ENCODE assay signal across 8 cellular contexts in genomic region chr19:14517446-14517839, GRCh38. TPM values are rescaled to one million over a fixed set of nuclear protein-coding genes. Genes with fewer than 3 reads are reported as not detected.
DNase-seq lines count a peak whose midpoint lies in the region; FAIRE-seq and TF ChIP-seq lines count a peak whose summit lies in the region.

No MANE protein-coding gene starts in this region.

- H3K27ac ChIP-seq in 22Rv1 (peak overlapping the region; percentile 92), GM23248 (peak overlapping the region; percentile 97), keratinocyte (ENCODE audit: control insufficient read depth, insufficient read depth, low read length) (peak overlapping the region; percentile 94), temporal lobe (ENCODE audit: low read depth, low read length) (peak overlapping the region; percentile 100)

- peaks cover 42% of the 10 kb centered on the region for H3F3A ChIP-seq in GM23248 (ENCODE audit: insufficient read depth)

- H3K9me3 ChIP-seq in GM23248 (ENCODE audit: low read depth) (no peaks in the 10 kb centered on the region), adipocyte (ENCODE audit: control insufficient read depth, low read length) (no peaks in the 10 kb centered on the region), keratinocyte (ENCODE audit: control insufficient read depth, low read depth, low read length) (no peaks in the 10 kb centered on the region)

- no peak overlapping the region for H2AFZ ChIP-seq in GM23248
- no peak overlapping the region for H2AFZ ChIP-seq in keratinocyte (ENCODE audit: control insufficient read depth, low read length)

- 1 to 2% methylated on average over 13 of the region's 32 CpGs for WGBS in GM23248 (ENCODE audit: low coverage in 1 of 2, low lambda C conversion rate in 2 of 2, missing lambda C conversion rate in 2 of 2), 2 experiments

- peak overlapping the region; percentile 97 for H3K4me3 ChIP-seq in GM23248
- peak overlapping the region; percentile 84 for H3K4me3 ChIP-seq in adipocyte (ENCODE audit: low read length)
- H3K4me3 ChIP-seq in keratinocyte (ENCODE audit: control insufficient read depth in 2 of 3, extremely low read depth in 1 of 3, insufficient read depth in 2 of 3, low read depth in 1 of 3, low read length in 3 of 3), result peak overlapping the region; percentile 83 to 99 (median 90)

- H3K4me2 ChIP-seq in GM23248 (ENCODE audit: unreplicated experiment) (peak overlapping the region; percentile 94), keratinocyte (ENCODE audit: control insufficient read depth, extremely low read depth, insufficient read depth, low read depth, low read length) (peak overlapping the region; percentile 94)

- FAIRE-seq in keratinocyte (lab: Jason Lieb, UNC) (no peak), GM19239 (lab: Jason Lieb, UNC) (no peak)

- H3K36me3 ChIP-seq in GM23248 (ENCODE audit: low read depth) (peaks cover 24% of the 10 kb centered on the region), adipocyte (ENCODE audit: control insufficient read depth, insufficient read depth, low read length, severe bottlenecking) (peaks cover 30% of the 10 kb centered on the region), keratinocyte (ENCODE audit: control insufficient read depth in 2 of 2, extremely low read depth in 1 of 2, insufficient read depth in 2 of 2, low read length in 2 of 2) (peaks cover 24 to 35% of the 10 kb centered on the region in 2 experiments)

- peak; percentile 79 for DNase-seq in GM23248
- DNase-seq in adipocyte (ENCODE audit: low read depth), result peak; percentile 65
- no peak for DNase-seq in keratinocyte (ENCODE audit: low read depth, low spot score)
- DNase-seq in GM19239 (ENCODE audit: insufficient read length, low spot score), result no peak
- no peak for DNase-seq in GM19238 (ENCODE audit: insufficient read length, low spot score)
- DNase-seq in activated CD4-positive, alpha-beta T cell treated with anti-CD3 and anti-CD28 coated beads, Interleukin-2, amount 50 U/mL, for 48 hours, result no peak

- peak overlapping the region; percentile 97 for H3K9ac ChIP-seq in GM23248
- peak overlapping the region; percentile 99 for H3K9ac ChIP-seq in adipocyte (ENCODE audit: low read length)
- H3K9ac ChIP-seq in keratinocyte (ENCODE audit: control insufficient read depth, extremely low read depth, insufficient read depth, low read length), result peak overlapping the region; percentile 99

- H3K79me2 ChIP-seq in GM23248 (ENCODE audit: insufficient read depth), result peaks cover 40% of the 10 kb centered on the region
- peaks cover 31% of the 10 kb centered on the region for H3K79me2 ChIP-seq in keratinocyte (ENCODE audit: control insufficient read depth, insufficient read depth, low read length)

- H3K27me3 ChIP-seq in GM23248 (replicated peaks; ENCODE audit: insufficient read depth), result no peaks in the 10 kb centered on the region
- H3K27me3 ChIP-seq in adipocyte (replicated peaks; ENCODE audit: control insufficient read depth, insufficient read depth, low read length), result no peaks in the 10 kb centered on the region
- H3K27me3 ChIP-seq in keratinocyte (ENCODE audit: control insufficient read depth, extremely low read depth, insufficient read depth, low read length), result no peaks in the 10 kb centered on the region

- H3K4me1 ChIP-seq in GM23248 (ENCODE audit: insufficient read depth) (peaks cover 25% of the 10 kb centered on the region), adipocyte (ENCODE audit: control insufficient read depth, insufficient read depth, low read length) (peaks cover 35% of the 10 kb centered on the region), keratinocyte (ENCODE audit: control insufficient read depth, extremely low read depth, insufficient read depth, low read length) (peaks cover 35% of the 10 kb centered on the region)

- dilution Hi-C loops in keratinocyte (cut with MboI; ENCODE audit: extremely low pct_ligation_motif_present, low sequenced_read_pairs), result no loop called here

- TF ChIP-seq CTCF in 22Rv1 (IDR thresholded peaks at IDR 0.05) (no peak), keratinocyte (optimal IDR thresholded peaks at IDR 0.05 in 1 of 3, IDR thresholded peaks at IDR 0.05 in 1 of 3, conservative IDR thresholded peaks at IDR 0.05 in 1 of 3; ENCODE audit: extremely low read depth in 1 of 3, insufficient read depth in 2 of 3, low read length in 3 of 3) (no peak)

- no peaks in the 10 kb centered on the region for H3K9me2 ChIP-seq in GM23248 (ENCODE audit: insufficient read depth)

- in situ Hi-C loops in GM23248 (cut with MboI), result no loop called here

- H4K20me1 ChIP-seq in GM23248 (ENCODE audit: insufficient read depth), result no peaks in the 10 kb centered on the region
- H4K20me1 ChIP-seq in keratinocyte (ENCODE audit: control insufficient read depth, extremely low read depth, insufficient read depth, low read length), result peaks cover 24% of the 10 kb centered on the region

- peaks cover 4% of the 10 kb centered on the region for H3K9me1 ChIP-seq in keratinocyte (ENCODE audit: control insufficient read depth, extremely low read depth, insufficient read depth, low read length)

RNA-seq across cellular contexts. Expression of gene DNAJB1, which starts 0.8 kb away (rescaled TPM):
- total RNA-seq in GM23248 (2014; rRNA removed; shearing (Covaris generic)), result 82.5 and 101 TPM in 2 replicates
- polyA plus RNA-seq in GM23248 (2016; fragmentation: Nextera tagmentation; extraction: Ambion mirVana) (124 and 127 TPM in 2 replicates), keratinocyte (249 to 290 TPM (median 265 TPM) in 3 replicates)
- 402 TPM for polyA plus RNA-seq in keratinocyte (2011; ENCODE audit: low read depth)
- 283 and 335 TPM in 2 replicates for polyA plus RNA-seq in keratinocyte (2011; cell fraction: cytosol; rRNA removed)
- polyA plus RNA-seq in keratinocyte (2011; cell fraction: nucleus; rRNA removed), result 248 and 253 TPM in 2 replicates
- polyA plus RNA-seq in keratinocyte (2012; ENCODE audit: low replicate concordance), result 187 and 359 TPM in 2 replicates
- 150 to 262 TPM (median 198 TPM) in 3 replicates for polyA minus RNA-seq in keratinocyte
- 156 TPM for polyA minus RNA-seq in keratinocyte (2011; cell fraction: cytosol; rRNA and poly(A)+ RNA removed)
- 90.0 and 121 TPM in 2 replicates for polyA minus RNA-seq in keratinocyte (2011; cell fraction: nucleus; rRNA and poly(A)+ RNA removed)
- total RNA-seq in temporal lobe, result 29.3 TPM

RNA-seq across cellular contexts. Expression of gene TECR, which starts 12.0 kb away (rescaled TPM):
- total RNA-seq in GM23248 (2014; rRNA removed; shearing (Covaris generic)), result 38.8 and 40.1 TPM in 2 replicates
- polyA plus RNA-seq in GM23248 (2016; fragmentation: Nextera tagmentation; extraction: Ambion mirVana) (129 and 132 TPM in 2 replicates), keratinocyte (79.7 to 169 TPM (median 92.3 TPM) in 3 replicates)
- polyA plus RNA-seq in keratinocyte (2011; ENCODE audit: low read depth), result 79.3 TPM
- 87.0 and 114 TPM in 2 replicates for polyA plus RNA-seq in keratinocyte (2011; cell fraction: cytosol; rRNA removed)
- polyA plus RNA-seq in keratinocyte (2011; cell fraction: nucleus; rRNA removed), result 115 and 139 TPM in 2 replicates
- 187 and 197 TPM in 2 replicates for polyA plus RNA-seq in keratinocyte (2012; ENCODE audit: low replicate concordance)
- polyA minus RNA-seq in keratinocyte, result 161 to 522 TPM (median 205 TPM) in 3 replicates
- 238 TPM for polyA minus RNA-seq in keratinocyte (2011; cell fraction: cytosol; rRNA and poly(A)+ RNA removed)
- 84.0 and 99.5 TPM in 2 replicates for polyA minus RNA-seq in keratinocyte (2011; cell fraction: nucleus; rRNA and poly(A)+ RNA removed)
- total RNA-seq in temporal lobe, result 12.0 TPM

RNA-seq across cellular contexts. Expression of gene GIPC1, which starts 21.5 kb away (rescaled TPM):
- total RNA-seq in GM23248 (2014; rRNA removed; shearing (Covaris generic)), result 143 and 173 TPM in 2 replicates
- polyA plus RNA-seq in GM23248 (2016; fragmentation: Nextera tagmentation; extraction: Ambion mirVana) (106 and 112 TPM in 2 replicates), keratinocyte (147 to 254 TPM (median 166 TPM) in 3 replicates)
- 119 TPM for polyA plus RNA-seq in keratinocyte (2011; ENCODE audit: low read depth)
- 106 and 260 TPM in 2 replicates for polyA plus RNA-seq in keratinocyte (2011; cell fraction: cytosol; rRNA removed)
- polyA plus RNA-seq in keratinocyte (2011; cell fraction: nucleus; rRNA removed), result 107 and 171 TPM in 2 replicates
- polyA plus RNA-seq in keratinocyte (2012; ENCODE audit: low replicate concordance), result 188 and 230 TPM in 2 replicates
- polyA minus RNA-seq in keratinocyte, result 72.3 to 126 TPM (median 110 TPM) in 3 replicates
- polyA minus RNA-seq in keratinocyte (2011; cell fraction: cytosol; rRNA and poly(A)+ RNA removed), result 300 TPM
- polyA minus RNA-seq in keratinocyte (2011; cell fraction: nucleus; rRNA and poly(A)+ RNA removed), result 93.5 and 97.4 TPM in 2 replicates
- total RNA-seq in temporal lobe, result 25.3 TPM

RNA-seq across cellular contexts. Expression of gene PTGER1, which starts 42.3 kb away (rescaled TPM):
- total RNA-seq in GM23248 (2014; rRNA removed; shearing (Covaris generic)), result 0.22 and 2.5 TPM in 2 replicates
- polyA plus RNA-seq in GM23248 (2016; fragmentation: Nextera tagmentation; extraction: Ambion mirVana), result 0.79 and 0.80 TPM in 2 replicates
- polyA plus RNA-seq in keratinocyte, result 0.05 TPM in 1 of 3 replicates, not detected in the others
- not detected for polyA plus RNA-seq in keratinocyte (2011; ENCODE audit: low read depth)
- polyA plus RNA-seq in keratinocyte (2011; cell fraction: cytosol; rRNA removed), result not detected in 2 replicates
- polyA plus RNA-seq in keratinocyte (2011; cell fraction: nucleus; rRNA removed), result not detected in 2 replicates
- 0.16 TPM in 1 of 2 replicates, not detected in the other for polyA plus RNA-seq in keratinocyte (2012; ENCODE audit: low replicate concordance)
- polyA minus RNA-seq in keratinocyte, result not detected in 3 replicates
- polyA minus RNA-seq in keratinocyte (2011; cell fraction: cytosol; rRNA and poly(A)+ RNA removed), result not detected
- polyA minus RNA-seq in keratinocyte (2011; cell fraction: nucleus; rRNA and poly(A)+ RNA removed), result not detected in 2 replicates
- total RNA-seq in temporal lobe, result not detected

RNA-seq across cellular contexts. Expression of gene NDUFB7, which starts 54.4 kb away (rescaled TPM):
- total RNA-seq in GM23248 (2014; rRNA removed; shearing (Covaris generic)), result 186 and 244 TPM in 2 replicates
- 316 and 336 TPM in 2 replicates for polyA plus RNA-seq in GM23248 (2016; fragmentation: Nextera tagmentation; extraction: Ambion mirVana)
- 122 to 267 TPM (median 146 TPM) in 3 replicates for polyA plus RNA-seq in keratinocyte
- 11.5 TPM for polyA plus RNA-seq in keratinocyte (2011; ENCODE audit: low read depth)
- polyA plus RNA-seq in keratinocyte (2011; cell fraction: cytosol; rRNA removed), result 64.3 and 214 TPM in 2 replicates
- 66.4 and 86.8 TPM in 2 replicates for polyA plus RNA-seq in keratinocyte (2011; cell fraction: nucleus; rRNA removed)
- polyA plus RNA-seq in keratinocyte (2012; ENCODE audit: low replicate concordance), result 78.6 and 223 TPM in 2 replicates
- polyA minus RNA-seq in keratinocyte, result 32.3 to 63.9 TPM (median 48.2 TPM) in 3 replicates
- 301 TPM for polyA minus RNA-seq in keratinocyte (2011; cell fraction: cytosol; rRNA and poly(A)+ RNA removed)
- 26.2 and 37.7 TPM in 2 replicates for polyA minus RNA-seq in keratinocyte (2011; cell fraction: nucleus; rRNA and poly(A)+ RNA removed)
- 101 TPM for total RNA-seq in temporal lobe

Comparison
In these comparisons a context has a peak if more than half of its experiments do, and no peak if none do; other contexts are left out.
1. DNase-seq: peak in GM23248 (single experiment) and adipocyte (single experiment); none in keratinocyte (single experiment), GM19239 (single experiment), GM19238 (single experiment) and activated CD4-positive, alpha-beta T cell treated with anti-CD3 and anti-CD28 coated beads, Interleukin-2, amount 50 U/mL, for 48 hours (0 of 2).
2. Peak in every context shown above with its lines, with median percentiles within 50 percentile points of each other: H3K27ac ChIP-seq, H3K4me3 ChIP-seq and H3K9ac ChIP-seq.